Comparison of ENCODE assay signal across 3 cellular contexts in the genomic region with DNA sequence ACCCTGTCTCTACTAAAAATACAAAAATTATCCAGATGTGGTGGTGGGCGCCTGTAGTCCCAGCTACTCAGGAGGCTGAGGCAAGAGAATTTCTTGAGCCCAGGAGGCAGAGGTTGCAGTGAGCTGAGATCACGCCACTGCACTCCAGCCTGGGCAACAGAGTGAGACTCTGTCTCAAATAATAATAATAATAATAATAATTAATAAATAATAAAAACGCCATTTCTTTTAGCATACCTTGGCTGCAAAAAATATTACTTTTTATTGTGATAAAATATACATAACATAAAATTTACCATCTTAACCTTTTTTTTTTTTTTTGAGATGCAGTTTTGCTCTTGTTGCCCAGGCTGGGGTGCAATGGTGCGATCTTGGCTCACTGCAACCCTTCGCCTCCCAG. TPM values are rescaled to one million over a fixed set of nuclear protein-coding genes. Genes with fewer than 3 reads are reported as not detected.
"Had no signal": no experiment of that assay in that cellular context is flagged by ENCODE, and none has a peak within 500 bp of the region (broad histone marks: within the 10 kb centered on the region; RNA-seq: fewer than 3 reads in every experiment).

No MANE protein-coding gene starts in this region.

RNA-seq across cellular contexts. Expression of a gene that starts 39.8 kb away (rescaled TPM):
- total RNA-seq: LHCN-M2, MCF 10A, NCI-H460 had no signal

RNA-seq across cellular contexts. Expression of a gene that starts 55.7 kb away (rescaled TPM):
- total RNA-seq: MCF 10A had no signal
